In the genomic region with DNA sequence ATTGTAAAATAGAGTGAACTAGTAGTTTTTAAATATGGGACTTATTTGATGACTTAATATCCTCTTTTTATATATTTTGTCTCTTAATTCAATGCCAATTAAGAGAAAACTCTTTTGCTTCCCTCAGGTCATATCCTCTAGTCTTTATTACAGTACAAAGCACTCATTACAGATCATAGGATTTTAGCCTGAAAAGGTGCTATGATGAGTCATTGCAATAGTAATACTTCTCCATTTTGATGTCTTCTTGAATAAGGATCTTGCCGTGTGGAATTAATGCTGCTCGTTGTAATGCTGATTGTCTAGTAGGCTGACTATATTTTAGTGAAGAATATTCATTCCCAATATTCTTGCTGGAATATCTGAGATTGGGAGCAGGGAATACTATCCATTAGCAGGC, we compare ENCODE assay signal across 20 cellular contexts.
DNase-seq lines count a peak whose midpoint lies in the region; ATAC-seq and TF ChIP-seq lines count a peak whose summit lies in the region.
"Had no signal": no experiment of that assay in that cellular context is flagged by ENCODE, and none has a peak within 500 bp of the region (broad histone marks: within the 10 kb centered on the region; RNA-seq: fewer than 3 reads in every experiment).

No MANE protein-coding gene starts in this region.

- TF ChIP-seq CTCF in GM13976 (IDR thresholded peaks at IDR 0.05; ENCODE audit: borderline replicate concordance, control extremely low read depth, extremely low read depth, insufficient read depth, missing control alignments): no peak
- no peak for TF ChIP-seq CTCF in GM20000 (IDR thresholded peaks at IDR 0.05; ENCODE audit: extremely low read depth, missing control alignments)

- peak; percentile 12 for DNase-seq in GM13976 (ENCODE audit: low spot score)
- no peak for DNase-seq in pons (ENCODE audit: low spot score)
- DNase-seq in GM20000 (ENCODE audit: low spot score): no peak
- DNase-seq in stimulated activated naive CD4-positive, alpha-beta T cell treated with Interleukin-2 at 50 U/mL for 16 hours (lab: John Stamatoyannopoulos, UW): no peak
- no peak for DNase-seq in DMS 273 treated with DMSO at 0.1 percent for 48 hours (lab: John Stamatoyannopoulos, UW)
- DNase-seq: activated CD4-positive, alpha-beta T cell treated with anti-CD3 and anti-CD28 coated beads for 36 hours; heart left ventricle; immature natural killer cell; Karpas-422; NCI-H1105; NCI-H748 treated with DMSO at 0.1 percent for 48 hours; PC-3; SHP77 treated with DMSO at 0.1 percent for 48 hours; stimulated activated CD8-positive, alpha-beta memory T cell treated with anti-CD3 and anti-CD28 coated beads, Interleukin-4, amount 100 ng/mL, for 48 hours; substantia nigra; T-cell had no signal

- in situ Hi-C loops in GM13976 (cut with MboI; ENCODE audit: low sequenced_read_pairs, unreplicated experiment): no loop called here

- ATAC-seq in GM18909 (IDR thresholded peaks at IDR 0.05; ENCODE audit: poor library complexity, unreplicated experiment) (peak; percentile 84), GM21619 (IDR thresholded peaks at IDR 0.05; ENCODE audit: unreplicated experiment) (peak; percentile 62), HG03432 (IDR thresholded peaks at IDR 0.05; ENCODE audit: unreplicated experiment) (peak; percentile 78)
- ATAC-seq: activated CD4-positive, alpha-beta T cell treated with anti-CD3 and anti-CD28 coated beads for 36 hours; activated T-helper 17 cell treated with anti-CD3 and anti-CD28 coated beads, Interleukin-2, amount 50 U/mL, for 72 hours; heart left ventricle; PC-3; T-cell had no signal
